Comparison of ENCODE assay signal across 9 cellular contexts in the genomic region with DNA sequence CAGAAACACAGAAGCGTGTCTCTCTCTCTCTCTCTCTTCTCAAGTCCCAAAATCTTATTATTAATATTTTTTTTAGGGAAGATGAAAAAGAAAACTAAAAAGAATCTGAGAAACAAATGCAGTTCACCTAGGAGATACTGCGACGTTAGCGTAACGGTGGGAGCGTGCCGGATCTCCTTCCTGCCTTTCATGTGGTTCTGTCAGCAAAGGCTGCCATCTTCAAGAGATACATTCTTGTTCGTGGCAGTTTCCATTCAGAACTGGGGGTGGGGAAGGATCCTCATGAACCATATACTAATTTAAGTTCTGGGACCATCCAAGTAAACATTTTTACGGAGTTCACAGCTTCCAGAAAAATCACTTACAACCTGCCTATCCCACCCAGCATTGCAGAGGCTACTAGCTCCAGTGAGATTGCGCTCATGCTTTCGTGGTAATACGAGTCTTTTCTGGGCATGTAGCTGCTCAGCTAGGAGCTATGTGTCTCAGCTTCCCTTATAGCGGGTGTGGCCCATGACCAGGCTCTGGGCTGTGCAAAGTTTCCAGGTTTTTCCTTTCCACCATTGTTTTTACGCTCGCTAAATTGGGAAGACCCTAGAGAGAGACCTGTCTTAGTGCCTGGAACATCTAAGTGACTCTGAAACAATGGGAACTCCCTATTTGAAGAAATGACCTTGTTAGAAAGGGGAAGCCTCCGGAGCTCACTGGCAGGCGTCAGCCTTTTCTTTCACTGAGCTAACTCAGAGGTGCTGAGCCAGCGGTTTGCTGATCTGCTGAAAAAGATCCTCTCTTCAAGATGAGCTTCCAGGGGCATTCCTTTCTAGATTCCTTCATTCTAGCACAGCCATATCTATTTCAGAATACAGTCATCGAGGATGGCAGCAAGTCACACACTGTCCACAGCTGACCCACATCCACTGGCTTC. TPM values are rescaled to one million over a fixed set of nuclear protein-coding genes. Genes with fewer than 3 reads are reported as not detected.
DNase-seq lines count a peak whose midpoint lies in the region; ATAC-seq and TF ChIP-seq lines count a peak whose summit lies in the region.
"Had no signal": no experiment of that assay in that cellular context is flagged by ENCODE, and none has a peak within 500 bp of the region (broad histone marks: within the 10 kb centered on the region; RNA-seq: fewer than 3 reads in every experiment).

No MANE protein-coding gene starts in this region.

- no peak overlapping the region for H3K4me3 ChIP-seq in ascending aorta

- H3K27me3 Mint-ChIP-seq in activated naive CD4-positive, alpha-beta T cell treated with anti-CD3 and anti-CD28 coated beads for 36 hours (ENCODE audit: low read depth): no peaks in the 10 kb centered on the region
- peaks cover 14% of the 10 kb centered on the region for H3K27me3 Mint-ChIP-seq in type B pancreatic cell

- H3K27me3 ChIP-seq in ascending aorta: no peaks in the 10 kb centered on the region

- no peak for TF ChIP-seq CTCF in type B pancreatic cell (conservative IDR thresholded peaks at IDR 0.05)
- no peak for TF ChIP-seq CTCF in ascending aorta (IDR thresholded peaks at IDR 0.05)

- H3K9me3 ChIP-seq in ascending aorta: no peaks in the 10 kb centered on the region

- H3K27ac ChIP-seq in ascending aorta: no peak overlapping the region

- ATAC-seq in HG03469 (IDR thresholded peaks at IDR 0.05; ENCODE audit: unreplicated experiment): no peak

- H3K36me3 ChIP-seq in ascending aorta: no peaks in the 10 kb centered on the region

- DNase-seq in activated gamma-delta T cell treated with Interleukin-2 at 50 U/mL for 16 hours (peak; percentile 72), activated gamma-delta T cell (lab: John Stamatoyannopoulos, UW) (no peak), midbrain (lab: John Stamatoyannopoulos, UW) (peak; percentile 8), type B pancreatic cell (ENCODE audit: extremely low spot score, unreplicated experiment) (no peak), ascending aorta (ENCODE audit: low spot score in 2 of 2) (no peak), NCI-H748 (lab: John Stamatoyannopoulos, UW; ENCODE audit: unreplicated experiment) (no peak)
- peak; percentile 91 for DNase-seq in activated naive CD4-positive, alpha-beta T cell treated with anti-CD3 and anti-CD28 coated beads for 36 hours
- DNase-seq: NCI-H1694 treated with DMSO at 0.1 percent for 48 hours had no signal

- CTCF ChIA-PET in activated naive CD4-positive, alpha-beta T cell treated with anti-CD3 and anti-CD28 coated beads for 36 hours (lab: Charles Lee): interaction anchor here (1.0 to 5.4 kb wide), 9 partner anchors 10 to 205 kb away, joined by 3 to 32 read pairs (median 5); a partner anchor contains a TSS

- H3K4me3 Mint-ChIP-seq in activated naive CD4-positive, alpha-beta T cell treated with anti-CD3 and anti-CD28 coated beads for 36 hours: peak overlapping the region; percentile 66
- peak overlapping the region; percentile 33 for H3K4me3 Mint-ChIP-seq in type B pancreatic cell

- peaks cover 95% of the 10 kb centered on the region for H3K4me1 Mint-ChIP-seq in activated naive CD4-positive, alpha-beta T cell treated with anti-CD3 and anti-CD28 coated beads for 36 hours (ENCODE audit: low read depth)
- H3K4me1 Mint-ChIP-seq in type B pancreatic cell (ENCODE audit: unreplicated experiment): peaks cover 20% of the 10 kb centered on the region

- intact Hi-C loops in activated naive CD4-positive, alpha-beta T cell treated with anti-CD3 and anti-CD28 coated beads for 36 hours (cut with micrococcal nuclease): loop anchor here (1.0 to 10.0 kb wide), 3 partner anchors 18 to 705 kb away; a partner anchor contains a TSS
- intact Hi-C loops in ascending aorta (cut with DNase I): no loop called here

- H3K36me3 Mint-ChIP-seq in activated naive CD4-positive, alpha-beta T cell treated with anti-CD3 and anti-CD28 coated beads for 36 hours (ENCODE audit: low read depth): peaks cover 76% of the 10 kb centered on the region
- no peaks in the 10 kb centered on the region for H3K36me3 Mint-ChIP-seq in type B pancreatic cell

- H3K4me1 ChIP-seq in ascending aorta: no peaks in the 10 kb centered on the region

- peak overlapping the region; percentile 96 for H3K27ac Mint-ChIP-seq in activated naive CD4-positive, alpha-beta T cell treated with anti-CD3 and anti-CD28 coated beads for 36 hours
- H3K27ac Mint-ChIP-seq in type B pancreatic cell: peak overlapping the region; percentile 50

- no peaks in the 10 kb centered on the region for H3K9me3 Mint-ChIP-seq in activated naive CD4-positive, alpha-beta T cell treated with anti-CD3 and anti-CD28 coated beads for 36 hours
- no peaks in the 10 kb centered on the region for H3K9me3 Mint-ChIP-seq in type B pancreatic cell

RNA-seq across cellular contexts. Expression of a gene that starts 17.3 kb away (rescaled TPM):
- 100 to 1,000 TPM; 101 to 112 TPM for total RNA-seq in activated naive CD4-positive, alpha-beta T cell treated with anti-CD3 and anti-CD28 coated beads for 36 hours
- total RNA-seq in type B pancreatic cell (ENCODE audit: low replicate concordance) (not detected in 2 replicates), ascending aorta (not detected)

RNA-seq across cellular contexts. Expression of a gene that starts 50.3 kb away (rescaled TPM):
- total RNA-seq in activated naive CD4-positive, alpha-beta T cell treated with anti-CD3 and anti-CD28 coated beads for 36 hours: 1 to 10 TPM; 8.6 to 9.2 TPM
- total RNA-seq in type B pancreatic cell (ENCODE audit: low replicate concordance): not detected in 2 replicates
- total RNA-seq in ascending aorta: 1.1 TPM

Comparison
In these comparisons a context has a peak if more than half of its experiments do, and no peak if none do; other contexts are left out.
1. DNase-seq: peak in activated gamma-delta T cell treated with Interleukin-2 at 50 U/mL for 16 hours (single experiment), activated naive CD4-positive, alpha-beta T cell treated with anti-CD3 and anti-CD28 coated beads for 36 hours (single experiment) and midbrain (single experiment); none in activated gamma-delta T cell (single experiment), type B pancreatic cell (single experiment), ascending aorta (0 of 2) and NCI-H748 (single experiment).
2. RNA of a gene that starts 17.3 kb away (total RNA-seq): 101 to 112 TPM in activated naive CD4-positive, alpha-beta T cell treated with anti-CD3 and anti-CD28 coated beads for 36 hours; not detected in type B pancreatic cell and not detected in ascending aorta (single experiment); every median in the first group is over 100 times any median in the second.